Comparison of ENCODE assay signal across 11 cellular contexts in the genomic region with DNA sequence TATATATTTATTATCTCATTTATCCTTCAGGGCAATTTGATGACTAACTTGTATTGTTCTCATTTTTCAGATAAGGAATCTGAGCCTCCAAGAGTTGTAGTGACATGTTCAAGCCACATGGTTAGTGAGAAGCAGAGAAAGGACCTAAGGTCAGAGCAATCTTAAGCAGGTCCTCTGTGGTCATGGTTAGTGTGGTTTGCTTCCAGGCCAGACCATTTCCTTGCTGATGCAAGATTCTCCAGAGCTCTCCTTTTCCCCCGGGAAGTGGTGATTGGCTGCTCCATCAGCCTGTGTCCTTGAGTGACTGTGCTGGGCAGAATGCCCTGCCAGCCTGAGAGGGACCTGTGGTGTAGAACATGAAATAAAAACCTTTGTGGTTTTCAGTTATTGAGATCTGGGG.
A peak's percentile ranks its signal among the peaks of the same experiment; 100 is the strongest.
DNase-seq lines count a peak whose midpoint lies in the region; ATAC-seq and TF ChIP-seq lines count a peak whose summit lies in the region.
"Had no signal": no experiment of that assay in that cellular context is flagged by ENCODE, and none has a peak within 500 bp of the region (broad histone marks: within the 10 kb centered on the region; RNA-seq: fewer than 3 reads in every experiment).

No MANE protein-coding gene starts in this region.

- H3K4me1 Mint-ChIP-seq in activated T-helper 17 cell treated with anti-CD3 and anti-CD28 coated beads, Interleukin-2, amount 50 U/mL, for 72 hours: no peaks in the 10 kb centered on the region

- no peaks in the 10 kb centered on the region for H3K36me3 Mint-ChIP-seq in activated T-helper 17 cell treated with anti-CD3 and anti-CD28 coated beads, Interleukin-2, amount 50 U/mL, for 72 hours (ENCODE audit: low read depth)

- no peak overlapping the region for H3K4me3 ChIP-seq in AG10803 (ENCODE audit: low read length)
- H3K4me3 ChIP-seq in HEK293 (ENCODE audit: low read depth, low read length): no peak overlapping the region

- no peak overlapping the region for H3K4me3 Mint-ChIP-seq in activated T-helper 17 cell treated with anti-CD3 and anti-CD28 coated beads, Interleukin-2, amount 50 U/mL, for 72 hours
- H3K4me3 Mint-ChIP-seq: activated naive CD8-positive, alpha-beta T cell had no signal

- H3K27ac ChIP-seq in HEK293 (ENCODE audit: extremely low read depth, low read depth, low read length): no peak overlapping the region

- POLR2A ChIA-PET in HEK293 (lab: Yijun Ruan, JAX): interaction anchor here (0.6 kb wide), 1 partner anchor 35 kb away, joined by 6 read pairs; no protein-coding TSS in a partner anchor

- H3K9me3 Mint-ChIP-seq in activated T-helper 17 cell treated with anti-CD3 and anti-CD28 coated beads, Interleukin-2, amount 50 U/mL, for 72 hours: no peaks in the 10 kb centered on the region

- DNase-seq in AG10803 (ENCODE audit: low read depth) (peak; percentile 93), iris pigment epithelial cell (ENCODE audit: low read depth) (peak; percentile 96), T-helper 9 cell (no peak)
- DNase-seq in central memory CD4-positive, alpha-beta T cell: no peak
- no peak for DNase-seq in activated CD4-positive, alpha-beta T cell treated with anti-CD3 and anti-CD28 coated beads, Interleukin-2, amount 50 U/mL, for 4 hours
- DNase-seq: NCI-H524 treated with DMSO at 0.1 percent for 48 hours had no signal

- no peaks in the 10 kb centered on the region for H3K27me3 Mint-ChIP-seq in activated T-helper 17 cell treated with anti-CD3 and anti-CD28 coated beads, Interleukin-2, amount 50 U/mL, for 72 hours
- H3K27me3 Mint-ChIP-seq: activated naive CD8-positive, alpha-beta T cell had no signal

- H3K9me3 ChIP-seq in HEK293 (ENCODE audit: control insufficient read depth, insufficient read depth, low read depth, low read length): no peaks in the 10 kb centered on the region

- TF ChIP-seq CTCF in AG10803 (conservative IDR thresholded peaks at IDR 0.05; ENCODE audit: low read length) (no peak; the same call in 1 of the 2 replicates), HEK293 (tag by site-specific recombination; IDR thresholded peaks at IDR 0.05) (no peak)

- no peaks in the 10 kb centered on the region for H3K36me3 ChIP-seq in HEK293 (ENCODE audit: control insufficient read depth in 2 of 2, insufficient read depth in 1 of 2, low read length in 2 of 2)

- H3K4me1 ChIP-seq in HEK293 (ENCODE audit: control insufficient read depth, insufficient read depth, low read length): no peaks in the 10 kb centered on the region; the same call in 1 of the 2 replicates

- peak; percentile 14 for ATAC-seq in activated T-helper 17 cell treated with anti-CD3 and anti-CD28 coated beads, Interleukin-2, amount 50 U/mL, for 72 hours (replicated peaks)
- ATAC-seq in GM18867 (IDR thresholded peaks at IDR 0.05; ENCODE audit: unreplicated experiment): no peak
- ATAC-seq: activated CD4-positive, CD25-positive, alpha-beta regulatory T cell treated with anti-CD3 and anti-CD28 coated beads, Interleukin-2, amount 50 U/mL, for 24 hours had no signal

- CTCF ChIA-PET in HEK293 (lab: Yijun Ruan, JAX): interaction anchor here (1.3 to 3.1 kb wide), 3 partner anchors 11 to 18 kb away, joined by 4 to 26 read pairs (median 4); no protein-coding TSS in a partner anchor

- H3K27ac Mint-ChIP-seq in activated T-helper 17 cell treated with anti-CD3 and anti-CD28 coated beads, Interleukin-2, amount 50 U/mL, for 72 hours: no peak overlapping the region
- H3K27ac Mint-ChIP-seq: activated naive CD8-positive, alpha-beta T cell had no signal

TF ChIP-seq in HEK293, 187 proteins besides CTCF, POLR2A, EP300 and RAD21 (continues in another document):
- TF ChIP-seq ZNF664 (tag by site-specific recombination; IDR thresholded peaks at IDR 0.05) (peak; percentile 15; the same call in 1 of the 2 replicates), FEZF1 (tag by site-specific recombination; IDR thresholded peaks at IDR 0.05) (no peak), WT1 (tag by site-specific recombination; IDR thresholded peaks at IDR 0.05) (no peak), TCF7L2 (IDR thresholded peaks at IDR 0.05; ENCODE audit: borderline replicate concordance, low read depth, low read length) (no peak)
- TF ChIP-seq, protein P1, sequence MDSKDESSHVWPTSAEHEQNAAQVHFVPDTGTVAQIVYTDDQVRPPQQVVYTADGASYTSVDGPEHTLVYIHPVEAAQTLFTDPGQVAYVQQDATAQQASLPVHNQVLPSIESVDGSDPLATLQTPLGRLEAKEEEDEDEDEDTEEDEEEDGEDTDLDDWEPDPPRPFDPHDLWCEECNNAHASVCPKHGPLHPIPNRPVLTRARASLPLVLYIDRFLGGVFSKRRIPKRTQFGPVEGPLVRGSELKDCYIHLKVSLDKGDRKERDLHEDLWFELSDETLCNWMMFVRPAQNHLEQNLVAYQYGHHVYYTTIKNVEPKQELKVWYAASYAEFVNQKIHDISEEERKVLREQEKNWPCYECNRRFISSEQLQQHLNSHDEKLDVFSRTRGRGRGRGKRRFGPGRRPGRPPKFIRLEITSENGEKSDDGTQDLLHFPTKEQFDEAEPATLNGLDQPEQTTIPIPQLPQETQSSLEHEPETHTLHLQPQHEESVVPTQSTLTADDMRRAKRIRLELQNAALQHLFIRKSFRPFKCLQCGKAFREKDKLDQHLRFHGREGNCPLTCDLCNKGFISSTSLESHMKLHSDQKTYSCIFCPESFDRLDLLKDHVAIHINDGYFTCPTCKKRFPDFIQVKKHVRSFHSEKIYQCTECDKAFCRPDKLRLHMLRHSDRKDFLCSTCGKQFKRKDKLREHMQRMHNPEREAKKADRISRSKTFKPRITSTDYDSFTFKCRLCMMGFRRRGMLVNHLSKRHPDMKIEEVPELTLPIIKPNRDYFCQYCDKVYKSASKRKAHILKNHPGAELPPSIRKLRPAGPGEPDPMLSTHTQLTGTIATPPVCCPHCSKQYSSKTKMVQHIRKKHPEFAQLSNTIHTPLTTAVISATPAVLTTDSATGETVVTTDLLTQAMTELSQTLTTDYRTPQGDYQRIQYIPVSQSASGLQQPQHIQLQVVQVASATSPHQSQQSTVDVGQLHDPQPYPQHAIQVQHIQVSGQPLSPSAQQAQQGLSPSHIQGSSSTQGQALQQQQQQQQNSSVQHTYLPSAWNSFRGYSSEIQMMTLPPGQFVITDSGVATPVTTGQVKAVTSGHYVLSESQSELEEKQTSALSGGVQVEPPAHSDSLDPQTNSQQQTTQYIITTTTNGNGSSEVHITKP (tag by site-specific recombination; IDR thresholded peaks at IDR 0.05): peak; percentile 61
- TF ChIP-seq, protein P2, sequence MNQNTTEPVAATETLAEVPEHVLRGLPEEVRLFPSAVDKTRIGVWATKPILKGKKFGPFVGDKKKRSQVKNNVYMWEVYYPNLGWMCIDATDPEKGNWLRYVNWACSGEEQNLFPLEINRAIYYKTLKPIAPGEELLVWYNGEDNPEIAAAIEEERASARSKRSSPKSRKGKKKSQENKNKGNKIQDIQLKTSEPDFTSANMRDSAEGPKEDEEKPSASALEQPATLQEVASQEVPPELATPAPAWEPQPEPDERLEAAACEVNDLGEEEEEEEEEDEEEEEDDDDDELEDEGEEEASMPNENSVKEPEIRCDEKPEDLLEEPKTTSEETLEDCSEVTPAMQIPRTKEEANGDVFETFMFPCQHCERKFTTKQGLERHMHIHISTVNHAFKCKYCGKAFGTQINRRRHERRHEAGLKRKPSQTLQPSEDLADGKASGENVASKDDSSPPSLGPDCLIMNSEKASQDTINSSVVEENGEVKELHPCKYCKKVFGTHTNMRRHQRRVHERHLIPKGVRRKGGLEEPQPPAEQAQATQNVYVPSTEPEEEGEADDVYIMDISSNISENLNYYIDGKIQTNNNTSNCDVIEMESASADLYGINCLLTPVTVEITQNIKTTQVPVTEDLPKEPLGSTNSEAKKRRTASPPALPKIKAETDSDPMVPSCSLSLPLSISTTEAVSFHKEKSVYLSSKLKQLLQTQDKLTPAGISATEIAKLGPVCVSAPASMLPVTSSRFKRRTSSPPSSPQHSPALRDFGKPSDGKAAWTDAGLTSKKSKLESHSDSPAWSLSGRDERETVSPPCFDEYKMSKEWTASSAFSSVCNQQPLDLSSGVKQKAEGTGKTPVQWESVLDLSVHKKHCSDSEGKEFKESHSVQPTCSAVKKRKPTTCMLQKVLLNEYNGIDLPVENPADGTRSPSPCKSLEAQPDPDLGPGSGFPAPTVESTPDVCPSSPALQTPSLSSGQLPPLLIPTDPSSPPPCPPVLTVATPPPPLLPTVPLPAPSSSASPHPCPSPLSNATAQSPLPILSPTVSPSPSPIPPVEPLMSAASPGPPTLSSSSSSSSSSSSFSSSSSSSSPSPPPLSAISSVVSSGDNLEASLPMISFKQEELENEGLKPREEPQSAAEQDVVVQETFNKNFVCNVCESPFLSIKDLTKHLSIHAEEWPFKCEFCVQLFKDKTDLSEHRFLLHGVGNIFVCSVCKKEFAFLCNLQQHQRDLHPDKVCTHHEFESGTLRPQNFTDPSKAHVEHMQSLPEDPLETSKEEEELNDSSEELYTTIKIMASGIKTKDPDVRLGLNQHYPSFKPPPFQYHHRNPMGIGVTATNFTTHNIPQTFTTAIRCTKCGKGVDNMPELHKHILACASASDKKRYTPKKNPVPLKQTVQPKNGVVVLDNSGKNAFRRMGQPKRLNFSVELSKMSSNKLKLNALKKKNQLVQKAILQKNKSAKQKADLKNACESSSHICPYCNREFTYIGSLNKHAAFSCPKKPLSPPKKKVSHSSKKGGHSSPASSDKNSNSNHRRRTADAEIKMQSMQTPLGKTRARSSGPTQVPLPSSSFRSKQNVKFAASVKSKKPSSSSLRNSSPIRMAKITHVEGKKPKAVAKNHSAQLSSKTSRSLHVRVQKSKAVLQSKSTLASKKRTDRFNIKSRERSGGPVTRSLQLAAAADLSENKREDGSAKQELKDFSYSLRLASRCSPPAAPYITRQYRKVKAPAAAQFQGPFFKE (tag by site-specific recombination; IDR thresholded peaks at IDR 0.05; ENCODE audit: borderline replicate concordance): no peak
- TF ChIP-seq, protein P3, sequence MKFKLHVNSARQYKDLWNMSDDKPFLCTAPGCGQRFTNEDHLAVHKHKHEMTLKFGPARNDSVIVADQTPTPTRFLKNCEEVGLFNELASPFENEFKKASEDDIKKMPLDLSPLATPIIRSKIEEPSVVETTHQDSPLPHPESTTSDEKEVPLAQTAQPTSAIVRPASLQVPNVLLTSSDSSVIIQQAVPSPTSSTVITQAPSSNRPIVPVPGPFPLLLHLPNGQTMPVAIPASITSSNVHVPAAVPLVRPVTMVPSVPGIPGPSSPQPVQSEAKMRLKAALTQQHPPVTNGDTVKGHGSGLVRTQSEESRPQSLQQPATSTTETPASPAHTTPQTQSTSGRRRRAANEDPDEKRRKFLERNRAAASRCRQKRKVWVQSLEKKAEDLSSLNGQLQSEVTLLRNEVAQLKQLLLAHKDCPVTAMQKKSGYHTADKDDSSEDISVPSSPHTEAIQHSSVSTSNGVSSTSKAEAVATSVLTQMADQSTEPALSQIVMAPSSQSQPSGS (tag by site-specific recombination; IDR thresholded peaks at IDR 0.05; ENCODE audit: low read depth): no peak

Comparison
In these comparisons a context has a peak if more than half of its experiments do, and no peak if none do; other contexts are left out.
1. DNase-seq: peak in AG10803 (single experiment) and iris pigment epithelial cell (single experiment); none in T-helper 9 cell (single experiment), central memory CD4-positive, alpha-beta T cell (single experiment) and activated CD4-positive, alpha-beta T cell treated with anti-CD3 and anti-CD28 coated beads, Interleukin-2, amount 50 U/mL, for 4 hours (0 of 2).